35 cellular contexts compared by ENCODE assay signal in the genomic region with DNA sequence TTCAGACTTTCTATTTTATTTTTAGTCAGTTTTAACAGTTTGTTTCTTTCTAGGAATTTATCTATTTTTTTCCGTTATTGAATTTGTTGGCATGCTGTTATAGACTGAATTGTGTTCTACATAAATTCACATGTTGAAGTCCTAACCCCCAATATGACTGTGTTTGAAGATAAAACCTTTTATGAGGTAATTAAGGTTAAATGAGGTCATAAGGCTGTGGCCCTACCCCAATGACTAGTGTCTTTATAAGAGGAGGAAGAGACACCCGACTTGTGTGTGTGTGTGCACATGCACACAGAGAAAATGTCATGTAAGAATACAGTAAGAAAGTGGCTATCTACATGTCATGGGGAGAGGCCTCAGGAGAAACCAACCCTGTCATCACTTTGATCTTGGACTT.
"Had no signal": no experiment of that assay in that cellular context is flagged by ENCODE, and none has a peak within 500 bp of the region (broad histone marks: within the 10 kb centered on the region; RNA-seq: fewer than 3 reads in every experiment).

No MANE protein-coding gene starts in this region.

- H3K27ac Mint-ChIP-seq: activated CD4-positive, alpha-beta memory T cell treated with anti-CD3 and anti-CD28 coated beads for 36 hours; activated CD4-positive, alpha-beta T cell treated with anti-CD3 and anti-CD28 coated beads, Interleukin-2, amount 10 ng/mL, durations not matched to agents 24 days and 14 days; activated CD8-positive, alpha-beta memory T cell treated with anti-CD3 and anti-CD28 coated beads, Interleukin-2, amount 10 ng/mL, durations not matched to agents 7 days and 5 days; activated CD8-positive, alpha-beta T cell treated with anti-CD3 and anti-CD28 coated beads, Interleukin-2, amount 10 ng/mL, durations not matched to agents 7 days and 5 days; activated naive CD4-positive, alpha-beta T cell treated with anti-CD3 and anti-CD28 coated beads, Interleukin-2, amount 10 ng/mL, durations not matched to agents 7 days and 5 days; activated naive CD4-positive, alpha-beta T cell treated with anti-CD3 and anti-CD28 coated beads, Interleukin-2, amount 50 U/mL, for 72 hours; activated naive CD8-positive, alpha-beta T cell treated with anti-CD3 and anti-CD28 coated beads, Interleukin-2, amount 10 ng/mL, durations not matched to agents 7 days and 5 days; activated T-helper 1 cell treated with anti-CD3 and anti-CD28 coated beads, Interleukin-12 subunit alpha, Interleukin-12 subunit beta, Interleukin-2, Interleukin-4 antibody, amounts not matched to agents 30 ng/mL and 10 ng/mL and 1 ng/mL, durations not matched to agents 14 hours and 24 hours and 36 hours; brain; dendritic cell treated with granulocyte-macrophage colony-stimulating factor and Interleukin-4, amounts not matched to agents 40 ng/mL and 50 ng/mL, for 4 days; effector memory CD8-positive, alpha-beta T cell; T-cell; T-helper 1 cell treated with Interleukin-12 subunit alpha and Interleukin-12 subunit beta and Interleukin-4 antibody, amounts not matched to agents 30 μg/mL and 1 μg/mL, for 36 hours; T-helper 2 cell treated with Interferon-gamma antibody and Interleukin-4, amounts not matched to agents 5 μg/mL and 100 μg/mL, for 36 hours; WTC11 had no signal

- H3K9me3 Mint-ChIP-seq: activated CD4-positive, alpha-beta memory T cell treated with anti-CD3 and anti-CD28 coated beads for 36 hours; activated CD4-positive, alpha-beta T cell treated with anti-CD3 and anti-CD28 coated beads, Interleukin-2, amount 10 ng/mL, durations not matched to agents 24 days and 14 days; activated naive CD4-positive, alpha-beta T cell treated with anti-CD3 and anti-CD28 coated beads, Interleukin-2, amount 10 ng/mL, durations not matched to agents 7 days and 5 days; activated naive CD8-positive, alpha-beta T cell treated with anti-CD3 and anti-CD28 coated beads, Interleukin-2, amount 10 ng/mL, durations not matched to agents 7 days and 5 days; activated T-helper 1 cell treated with anti-CD3 and anti-CD28 coated beads, Interleukin-12 subunit alpha, Interleukin-12 subunit beta, Interleukin-2, Interleukin-4 antibody, amounts not matched to agents 30 ng/mL and 10 ng/mL and 1 ng/mL, durations not matched to agents 14 hours and 24 hours and 36 hours; dendritic cell treated with granulocyte-macrophage colony-stimulating factor and Interleukin-4, amounts not matched to agents 40 ng/mL and 50 ng/mL, for 4 days; effector memory CD8-positive, alpha-beta T cell; T-helper 1 cell treated with Interleukin-12 subunit alpha and Interleukin-12 subunit beta and Interleukin-4 antibody, amounts not matched to agents 30 μg/mL and 1 μg/mL, for 36 hours; T-helper 2 cell treated with Interferon-gamma antibody and Interleukin-4, amounts not matched to agents 5 μg/mL and 100 μg/mL, for 36 hours had no signal

- DNase-seq: activated CD4-positive, alpha-beta memory T cell treated with anti-CD3 and anti-CD28 coated beads for 36 hours; activated CD4-positive, alpha-beta T cell treated with anti-CD3 and anti-CD28 coated beads for 1 hour; activated CD4-positive, alpha-beta T cell treated with anti-CD3 and anti-CD28 coated beads, Interleukin-2, amount 10 ng/mL, durations not matched to agents 24 days and 14 days; activated CD8-positive, alpha-beta memory T cell treated with anti-CD3 and anti-CD28 coated beads, Interleukin-2, amount 10 ng/mL, durations not matched to agents 7 days and 5 days; activated CD8-positive, alpha-beta memory T cell treated with anti-CD3 and anti-CD28 coated beads, Interleukin-2, amount 50 U/mL, for 4 hours; activated CD8-positive, alpha-beta T cell treated with anti-CD3 and anti-CD28 coated beads, Interleukin-2, amount 10 ng/mL, durations not matched to agents 7 days and 5 days; activated gamma-delta T cell; activated naive CD4-positive, alpha-beta T cell; activated naive CD4-positive, alpha-beta T cell treated with anti-CD3 and anti-CD28 coated beads, Interleukin-2, amount 10 ng/mL, durations not matched to agents 7 days and 5 days; activated naive CD8-positive, alpha-beta T cell treated with anti-CD3 and anti-CD28 coated beads, Interleukin-2, amount 10 ng/mL, durations not matched to agents 7 days and 5 days; activated T-cell treated with anti-CD3 and anti-CD28 coated beads, Interleukin-2, amount 50 U/mL, for 1 hour; activated T-cell treated with anti-CD3 and anti-CD28 coated beads, Interleukin-2, amount 50 U/mL, for 48 hours; central memory CD4-positive, alpha-beta T cell; cerebellar nuclear complex; colonic mucosa; effector CD4-positive, alpha-beta T cell; effector memory CD8-positive, alpha-beta T cell; esophagus squamous epithelium; foreskin melanocyte; heart right ventricle; SW 1271; T-cell; T1000 had no signal

- H3K36me3 Mint-ChIP-seq: activated naive CD4-positive, alpha-beta T cell treated with anti-CD3 and anti-CD28 coated beads, Interleukin-2, amount 50 U/mL, for 72 hours; brain; T-cell; WTC11 had no signal

- H3K36me3 ChIP-seq: ascending aorta, breast epithelium, cardiac muscle cell, colonic mucosa, esophagus squamous epithelium, gastroesophageal sphincter, heart right ventricle had no signal

- H3K27me3 Mint-ChIP-seq: activated CD4-positive, alpha-beta memory T cell treated with anti-CD3 and anti-CD28 coated beads for 36 hours; activated CD4-positive, alpha-beta T cell treated with anti-CD3 and anti-CD28 coated beads, Interleukin-2, amount 10 ng/mL, durations not matched to agents 24 days and 14 days; activated CD8-positive, alpha-beta memory T cell treated with anti-CD3 and anti-CD28 coated beads, Interleukin-2, amount 10 ng/mL, durations not matched to agents 7 days and 5 days; activated naive CD4-positive, alpha-beta T cell treated with anti-CD3 and anti-CD28 coated beads, Interleukin-2, amount 10 ng/mL, durations not matched to agents 7 days and 5 days; activated naive CD8-positive, alpha-beta T cell treated with anti-CD3 and anti-CD28 coated beads, Interleukin-2, amount 10 ng/mL, durations not matched to agents 7 days and 5 days; brain; dendritic cell treated with granulocyte-macrophage colony-stimulating factor and Interleukin-4, amounts not matched to agents 40 ng/mL and 50 ng/mL, for 4 days; effector memory CD8-positive, alpha-beta T cell had no signal

- H3K4me1 ChIP-seq: ascending aorta, breast epithelium, colonic mucosa, esophagus squamous epithelium, gastroesophageal sphincter, heart right ventricle had no signal

- H3K27ac ChIP-seq: ascending aorta, breast epithelium, cardiac muscle cell, colonic mucosa, esophagus squamous epithelium, gastroesophageal sphincter, heart right ventricle, VCaP had no signal

- H3K27me3 ChIP-seq: ascending aorta, cardiac muscle cell, colonic mucosa, esophagus squamous epithelium, gastroesophageal sphincter had no signal

- H3K9me3 ChIP-seq: ascending aorta, colonic mucosa, esophagus squamous epithelium, gastroesophageal sphincter had no signal

- H3K4me3 Mint-ChIP-seq: activated CD4-positive, alpha-beta memory T cell treated with anti-CD3 and anti-CD28 coated beads for 36 hours; activated CD4-positive, alpha-beta T cell treated with anti-CD3 and anti-CD28 coated beads, Interleukin-2, amount 10 ng/mL, durations not matched to agents 24 days and 14 days; activated CD8-positive, alpha-beta memory T cell treated with anti-CD3 and anti-CD28 coated beads, Interleukin-2, amount 10 ng/mL, durations not matched to agents 7 days and 5 days; activated CD8-positive, alpha-beta T cell treated with anti-CD3 and anti-CD28 coated beads, Interleukin-2, amount 10 ng/mL, durations not matched to agents 7 days and 5 days; activated naive CD4-positive, alpha-beta T cell treated with anti-CD3 and anti-CD28 coated beads, Interleukin-2, amount 10 ng/mL, durations not matched to agents 7 days and 5 days; activated naive CD8-positive, alpha-beta T cell treated with anti-CD3 and anti-CD28 coated beads, Interleukin-2, amount 10 ng/mL, durations not matched to agents 7 days and 5 days; activated T-helper 1 cell treated with anti-CD3 and anti-CD28 coated beads, Interleukin-12 subunit alpha, Interleukin-12 subunit beta, Interleukin-2, Interleukin-4 antibody, amounts not matched to agents 30 ng/mL and 10 ng/mL and 1 ng/mL, durations not matched to agents 14 hours and 24 hours and 36 hours; brain; dendritic cell treated with granulocyte-macrophage colony-stimulating factor and Interleukin-4, amounts not matched to agents 40 ng/mL and 50 ng/mL, for 4 days; effector memory CD8-positive, alpha-beta T cell; T-cell; T-helper 1 cell treated with Interleukin-12 subunit alpha and Interleukin-12 subunit beta and Interleukin-4 antibody, amounts not matched to agents 30 μg/mL and 1 μg/mL, for 36 hours; T-helper 2 cell treated with Interferon-gamma antibody and Interleukin-4, amounts not matched to agents 5 μg/mL and 100 μg/mL, for 36 hours; WTC11 had no signal

- H3K4me1 Mint-ChIP-seq: activated CD4-positive, alpha-beta T cell treated with anti-CD3 and anti-CD28 coated beads, Interleukin-2, amount 10 ng/mL, durations not matched to agents 24 days and 14 days; activated naive CD4-positive, alpha-beta T cell treated with anti-CD3 and anti-CD28 coated beads, Interleukin-2, amount 10 ng/mL, durations not matched to agents 7 days and 5 days; activated naive CD8-positive, alpha-beta T cell treated with anti-CD3 and anti-CD28 coated beads, Interleukin-2, amount 10 ng/mL, durations not matched to agents 7 days and 5 days; brain; T-cell; WTC11 had no signal

- H3K4me3 ChIP-seq: ascending aorta, breast epithelium, cardiac muscle cell, colonic mucosa, esophagus squamous epithelium, gastroesophageal sphincter, heart right ventricle had no signal

- ATAC-seq: activated CD8-positive, alpha-beta memory T cell treated with anti-CD3 and anti-CD28 coated beads, Interleukin-2, amount 10 ng/mL, durations not matched to agents 7 days and 5 days; activated CD8-positive, alpha-beta T cell treated with anti-CD3 and anti-CD28 coated beads, Interleukin-2, amount 10 ng/mL, durations not matched to agents 7 days and 5 days; activated naive CD4-positive, alpha-beta T cell treated with anti-CD3 and anti-CD28 coated beads, Interleukin-2, amount 50 U/mL, for 72 hours; effector memory CD8-positive, alpha-beta T cell; gastroesophageal sphincter; heart right ventricle; T-cell; WTC11 had no signal
